ENCODE assay signal across 24 cellular contexts in genomic region chr5:97165726-97166125, GRCh38. TPM values are rescaled to one million over a fixed set of nuclear protein-coding genes. Genes with fewer than 3 reads are reported as not detected.
DNase-seq lines count a peak whose midpoint lies in the region; ATAC-seq and TF ChIP-seq lines count a peak whose summit lies in the region.
"Had no signal": no experiment of that assay in that cellular context is flagged by ENCODE, and none has a peak within 500 bp of the region (broad histone marks: within the 10 kb centered on the region; RNA-seq: fewer than 3 reads in every experiment).

No MANE protein-coding gene starts in this region.

- peak overlapping the region; percentile 52 for H3K27ac ChIP-seq in hepatocyte
- H3K27ac ChIP-seq: ovary had no signal

- ATAC-seq in stimulated activated memory B cell treated with anti-CD40 and anti-IgM and Interleukin-4, amounts not matched to agents 10 μg/mL and 1 μg/mL and 100 μg/mL, for 72 hours = no peak
- ATAC-seq in HG02571 (IDR thresholded peaks at IDR 0.05; ENCODE audit: unreplicated experiment) = no peak
- ATAC-seq in GM18858 (IDR thresholded peaks at IDR 0.05; ENCODE audit: unreplicated experiment) = no peak
- no peak for ATAC-seq in GM19023 (IDR thresholded peaks at IDR 0.05; ENCODE audit: unreplicated experiment)

- H2AFZ ChIP-seq in hepatocyte = no peak overlapping the region

- no peaks in the 10 kb centered on the region for H3K9me2 ChIP-seq in hepatocyte (replicated peaks; ENCODE audit: insufficient read depth)

- peak overlapping the region; percentile 82 for H3K27ac Mint-ChIP-seq in activated T-cell treated with anti-CD3 and anti-CD28 coated beads, Interleukin-2, amount 50 U/mL, for 24 hours
- peak overlapping the region; percentile 27 for H3K27ac Mint-ChIP-seq in stimulated activated memory B cell treated with anti-CD40 and anti-IgM and Interleukin-4, amounts not matched to agents 10 μg/mL and 1 μg/mL and 100 μg/mL, for 72 hours
- H3K27ac Mint-ChIP-seq: H9 had no signal

- H3K9me3 Mint-ChIP-seq in activated T-cell treated with anti-CD3 and anti-CD28 coated beads, Interleukin-2, amount 50 U/mL, for 24 hours = no peaks in the 10 kb centered on the region
- no peaks in the 10 kb centered on the region for H3K9me3 Mint-ChIP-seq in stimulated activated memory B cell treated with anti-CD40 and anti-IgM and Interleukin-4, amounts not matched to agents 10 μg/mL and 1 μg/mL and 100 μg/mL, for 72 hours
- H3K9me3 Mint-ChIP-seq: H9 had no signal

- no peaks in the 10 kb centered on the region for H3K9me3 ChIP-seq in hepatocyte (ENCODE audit: low read depth)
- H3K9me3 ChIP-seq: ovary had no signal

- H3K4me1 Mint-ChIP-seq in activated T-cell treated with anti-CD3 and anti-CD28 coated beads, Interleukin-2, amount 50 U/mL, for 24 hours (ENCODE audit: low read depth) = peaks cover 33% of the 10 kb centered on the region
- peaks cover 13% of the 10 kb centered on the region for H3K4me1 Mint-ChIP-seq in stimulated activated memory B cell treated with anti-CD40 and anti-IgM and Interleukin-4, amounts not matched to agents 10 μg/mL and 1 μg/mL and 100 μg/mL, for 72 hours
- H3K4me1 Mint-ChIP-seq: H9 had no signal

- no peaks in the 10 kb centered on the region for H4K20me1 ChIP-seq in hepatocyte (ENCODE audit: insufficient read depth, poor library complexity, severe bottlenecking)

- no peak overlapping the region for H3K4me3 Mint-ChIP-seq in activated T-cell treated with anti-CD3 and anti-CD28 coated beads, Interleukin-2, amount 50 U/mL, for 24 hours
- H3K4me3 Mint-ChIP-seq in stimulated activated memory B cell treated with anti-CD40 and anti-IgM and Interleukin-4, amounts not matched to agents 10 μg/mL and 1 μg/mL and 100 μg/mL, for 72 hours = no peak overlapping the region
- H3K4me3 Mint-ChIP-seq: H9 had no signal

- TF ChIP-seq CTCF in hepatocyte (IDR thresholded peaks at IDR 0.05; ENCODE audit: poor library complexity) = no peak

- H3K4me2 ChIP-seq in hepatocyte = peak overlapping the region; percentile 9

- H3K4me1 ChIP-seq in hepatocyte (ENCODE audit: insufficient read depth) = peaks cover 15% of the 10 kb centered on the region

- peaks cover 6% of the 10 kb centered on the region for H3K36me3 ChIP-seq in hepatocyte (replicated peaks; ENCODE audit: insufficient read depth, low read depth)
- H3K36me3 ChIP-seq: ovary had no signal

- peaks cover 92% of the 10 kb centered on the region for H3K36me3 Mint-ChIP-seq in activated T-cell treated with anti-CD3 and anti-CD28 coated beads, Interleukin-2, amount 50 U/mL, for 24 hours (ENCODE audit: low read depth)
- peaks cover 21% of the 10 kb centered on the region for H3K36me3 Mint-ChIP-seq in stimulated activated memory B cell treated with anti-CD40 and anti-IgM and Interleukin-4, amounts not matched to agents 10 μg/mL and 1 μg/mL and 100 μg/mL, for 72 hours

- no peaks in the 10 kb centered on the region for H3K27me3 Mint-ChIP-seq in activated T-cell treated with anti-CD3 and anti-CD28 coated beads, Interleukin-2, amount 50 U/mL, for 24 hours
- no peaks in the 10 kb centered on the region for H3K27me3 Mint-ChIP-seq in stimulated activated memory B cell treated with anti-CD40 and anti-IgM and Interleukin-4, amounts not matched to agents 10 μg/mL and 1 μg/mL and 100 μg/mL, for 72 hours

- 46% methylated on average over 1 of the region's 1 CpG for WGBS in hepatocyte (ENCODE audit: low lambda C conversion rate, missing lambda C conversion rate)

- H3K27me3 ChIP-seq in hepatocyte = no peaks in the 10 kb centered on the region
- H3K27me3 ChIP-seq: ovary had no signal

- H3K79me2 ChIP-seq in hepatocyte = no peaks in the 10 kb centered on the region

- no peak for DNase-seq in activated T-cell treated with anti-CD3 and anti-CD28 coated beads, Interleukin-2, amount 50 U/mL, for 24 hours
- no peak for DNase-seq in activated T-cell treated with anti-CD3 and anti-CD28 coated beads, Interleukin-2, amount 50 U/mL, for 48 hours
- peak; percentile 11 for DNase-seq in HT-29 (ENCODE audit: low spot score)
- peak; percentile 40 for DNase-seq in hepatocyte (ENCODE audit: low spot score)
- DNase-seq: ACHN; activated CD8-positive, alpha-beta memory T cell treated with anti-CD3 and anti-CD28 coated beads, Interleukin-2, amount 50 U/mL, for 4 hours; effector CD4-positive, alpha-beta T cell; GF-D8; H9; head of caudate nucleus; kidney glomerular epithelial cell; NCI-H187 treated with DMSO at 0.1 percent for 48 hours; NCI-H446; ovary; SHP77 had no signal

- no peak overlapping the region for H3K4me3 ChIP-seq in hepatocyte
- H3K4me3 ChIP-seq: ovary had no signal

RNA-seq across cellular contexts. Expression of gene RIOK2, which starts 17.3 kb away (rescaled TPM):
- 10.6 and 13.4 TPM in 2 replicates for total RNA-seq in HT-29 (2014; rRNA removed; shearing (Covaris generic))
- total RNA-seq in hepatocyte = 28.5 and 44.1 TPM in 2 replicates
- polyA plus RNA-seq in hepatocyte = 25.7 and 34.4 TPM in 2 replicates

RNA-seq across cellular contexts. Expression of gene LIX1, which starts 23.3 kb away (rescaled TPM):
- not detected in 2 replicates for total RNA-seq in HT-29 (2014; rRNA removed; shearing (Covaris generic))
- total RNA-seq in hepatocyte = 4.7 and 6.2 TPM in 2 replicates
- 2.4 and 4.3 TPM in 2 replicates for polyA plus RNA-seq in hepatocyte
- total RNA-seq: fibroblast of lung; M059J; mononuclear cell; T-helper 2 cell treated with Interferon-gamma antibody and Interleukin-4, amounts not matched to agents 100 ng/mL and 5 ng/mL, for 36 hours; ureter had no signal
- polyA plus RNA-seq: fibroblast of lung, ovary had no signal

Comparison
In these comparisons a context has a peak if more than half of its experiments do, and no peak if none do; other contexts are left out.
1. DNase-seq: peak in HT-29 (single experiment) and hepatocyte (single experiment); none in activated T-cell treated with anti-CD3 and anti-CD28 coated beads, Interleukin-2, amount 50 U/mL, for 24 hours (single experiment) and activated T-cell treated with anti-CD3 and anti-CD28 coated beads, Interleukin-2, amount 50 U/mL, for 48 hours (0 of 2).